ENCODE assay signal across 8 cellular contexts in genomic region chr12:4273651-4274395, GRCh38. TPM values are rescaled to one million over a fixed set of nuclear protein-coding genes. Genes with fewer than 3 reads are reported as not detected.
DNase-seq lines count a peak whose midpoint lies in the region; ATAC-seq and TF ChIP-seq lines count a peak whose summit lies in the region.

Gene CCND2 (plus strand): TSS chr12:4273762. CDS start chr12:4274041, 279 bp downstream.

- H3K9me2 ChIP-seq in Loucy (replicated peaks; ENCODE audit: low read depth, low read length), result no peaks in the 10 kb centered on the region

- H3K4me3 Mint-ChIP-seq in endodermal cell, result peak within 1 kb of the TSS; percentile 94

- peaks cover 29% of the 10 kb centered on the region for H3K36me3 Mint-ChIP-seq in endodermal cell (ENCODE audit: low read depth)

- ATAC-seq in GM18909 (IDR thresholded peaks at IDR 0.05; ENCODE audit: poor library complexity, unreplicated experiment), result peak; percentile 22

- H3K27me3 Mint-ChIP-seq in endodermal cell (ENCODE audit: insufficient read depth), result peaks cover 50% of the 10 kb centered on the region

- WGBS in endodermal cell (ENCODE audit: insufficient coverage in 1 of 2, insufficient read length in 1 of 2), 2 experiments, result 0% methylated on average over 10 to 52 of the region's 52 CpGs

- H3K36me3 ChIP-seq in Loucy (ENCODE audit: insufficient read depth, low read length), result no peaks in the 10 kb centered on the region
- H3K36me3 ChIP-seq in endodermal cell (ENCODE audit: control insufficient read depth, insufficient read depth, low read length), result peaks cover 14% of the 10 kb centered on the region

- no peaks in the 10 kb centered on the region for H4K20me1 ChIP-seq in Loucy (ENCODE audit: insufficient read depth, low read length, poor library complexity, severe bottlenecking)

- peak within 1 kb of the TSS; percentile 71 for H3K27ac ChIP-seq in endodermal cell (ENCODE audit: low read depth, low read length)

- no peaks in the 10 kb centered on the region for H3F3A ChIP-seq in Loucy (ENCODE audit: low read depth)

- H3K9me3 ChIP-seq in Loucy (ENCODE audit: insufficient read depth, low read depth, low read length) (no peaks in the 10 kb centered on the region), endodermal cell (ENCODE audit: control insufficient read depth, low read length) (no peaks in the 10 kb centered on the region)

- H3K4me1 Mint-ChIP-seq in endodermal cell, result peaks cover 36% of the 10 kb centered on the region

- H3K27ac Mint-ChIP-seq in endodermal cell, result peak within 1 kb of the TSS; percentile 96

- peak within 1 kb of the TSS; percentile 89 for H2AFZ ChIP-seq in Loucy (ENCODE audit: low read length)

- no peaks in the 10 kb centered on the region for H3K9me3 Mint-ChIP-seq in endodermal cell

- in situ Hi-C loops in ACHN (cut with HindIII; ENCODE audit: low pct_ligation_motif_present, low pct_unique_long_range_greater_than_20kb, low sequenced_read_pairs), result no loop called here

- POLR2A ChIA-PET in activated CD8-positive, alpha-beta memory T cell treated with anti-CD3 and anti-CD28 coated beads for 36 hours (lab: Charles Lee), result interaction anchor here (0.6 to 3.8 kb wide), 9 partner anchors 12 to 404 kb away, joined by 3 to 28 read pairs (median 6); no protein-coding TSS in a partner anchor

- peak within 1 kb of the TSS; percentile 83 for H3K4me3 ChIP-seq in Loucy (ENCODE audit: low read length, poor library complexity, severe bottlenecking)
- peak within 1 kb of the TSS; percentile 95 for H3K4me3 ChIP-seq in endodermal cell (ENCODE audit: low read length)

- peak within 1 kb of the TSS; percentile 96 for H3K4me2 ChIP-seq in Loucy (ENCODE audit: low read depth, low read length, poor library complexity, severe bottlenecking)

- DNase-seq in ACHN (peak; percentile 94), endodermal cell (peak; percentile 95), medulla oblongata (ENCODE audit: extremely low spot score) (peak; percentile 92), NCI-H1694 (lab: John Stamatoyannopoulos, UW) (no peak)
- peak; percentile 57 to 77 (median 73) for DNase-seq in stimulated activated CD4-positive, alpha-beta T cell treated with anti-CD3 and anti-CD28 coated beads, TNF-alpha, amount 100 ng/mL, for 48 hours (ENCODE audit: low read depth in 3 of 3)

- CTCF ChIA-PET in activated CD8-positive, alpha-beta memory T cell treated with anti-CD3 and anti-CD28 coated beads for 36 hours (lab: Charles Lee), result interaction anchor here (1.1 to 6.9 kb wide), 4 partner anchors 70 to 166 kb away, joined by 3 to 69 read pairs (median 8); no protein-coding TSS in a partner anchor

- H3K27me3 ChIP-seq in Loucy (ENCODE audit: insufficient read depth, low read length, poor library complexity, severe bottlenecking) (peaks cover 50% of the 10 kb centered on the region), endodermal cell (ENCODE audit: control insufficient read depth, insufficient read depth, low read length, poor library complexity, severe bottlenecking) (peaks cover 49% of the 10 kb centered on the region)

- peak within 1 kb of the TSS; percentile 84 for H3K9ac ChIP-seq in Loucy (ENCODE audit: low read depth, low read length, poor library complexity, severe bottlenecking)
- H3K9ac ChIP-seq in endodermal cell (ENCODE audit: extremely low read depth, low read length, poor library complexity, severe bottlenecking), result peak within 1 kb of the TSS; percentile 93

- H3K79me2 ChIP-seq in Loucy (ENCODE audit: insufficient read depth, low read length), result no peaks in the 10 kb centered on the region

- peaks cover 44% of the 10 kb centered on the region for H3K4me1 ChIP-seq in Loucy (ENCODE audit: insufficient read depth, low read length, poor library complexity, severe bottlenecking)
- peaks cover 16% of the 10 kb centered on the region for H3K4me1 ChIP-seq in endodermal cell (ENCODE audit: control insufficient read depth, insufficient read depth, low read length)

- no peak for TF ChIP-seq CTCF in Loucy (conservative IDR thresholded peaks at IDR 0.05; ENCODE audit: low read length)
- no peak for TF ChIP-seq CTCF in endodermal cell (conservative IDR thresholded peaks at IDR 0.05)

RNA-seq across cellular contexts. Expression of gene CCND2, which starts in this region (rescaled TPM):
- 100 to 1,000 TPM; 653 to 655 TPM for total RNA-seq in activated CD8-positive, alpha-beta memory T cell treated with anti-CD3 and anti-CD28 coated beads for 36 hours
- total RNA-seq in endodermal cell, result 100 to 1,000 TPM; 286 to 362 TPM
- polyA plus RNA-seq in endodermal cell (2013, experiment 1 of 2), result 86.6 TPM
- polyA plus RNA-seq in endodermal cell (2013, experiment 2 of 2), result 81.3 TPM
